ENCODE assay signal across 8 cellular contexts in genomic region chr17:42193216-42194132, GRCh38. TPM values are rescaled to one million over a fixed set of nuclear protein-coding genes. Genes with fewer than 3 reads are reported as not detected.
A peak's percentile ranks its signal among the peaks of the same experiment; 100 is the strongest.
DNase-seq lines count a peak whose midpoint lies in the region; ATAC-seq and TF ChIP-seq lines count a peak whose summit lies in the region.

No MANE protein-coding gene starts in this region.

- H3K4me3 ChIP-seq in GM08714 (ENCODE audit: low read length): peak overlapping the region; percentile 60
- H3K4me3 ChIP-seq in SJSA1: peak overlapping the region; percentile 59
- peak overlapping the region; percentile 79 to 91 (median 84) for H3K4me3 ChIP-seq in fibroblast of lung (replicated peaks in 1 of 4; ENCODE audit: control extremely low read depth in 1 of 4, insufficient read depth in 1 of 4, low read depth in 3 of 4, low read length in 4 of 4)

- H3K27me3 ChIP-seq in SJSA1 (replicated peaks) (no peaks in the 10 kb centered on the region), fibroblast of lung (ENCODE audit: control insufficient read depth, insufficient read depth, low read length) (no peaks in the 10 kb centered on the region)

- intact Hi-C loops in sciatic nerve (cut with DNase I): no loop called here

- no peak for DNase-seq in SJSA1 (ENCODE audit: low read depth in 1 of 2, low spot score in 2 of 2)
- no peak for DNase-seq in fibroblast of lung (ENCODE audit: low read depth in 2 of 2)
- DNase-seq in sciatic nerve (ENCODE audit: low spot score): no peak
- DNase-seq in activated effector memory CD4-positive, alpha-beta T cell treated with Interleukin-2 at 50 U/mL for 16 hours: no peak
- DNase-seq in superior temporal gyrus (ENCODE audit: extremely low spot score): no peak

- H3K79me2 ChIP-seq in fibroblast of lung (ENCODE audit: control insufficient read depth, insufficient read depth, low read length): no peaks in the 10 kb centered on the region

- peaks cover 23% of the 10 kb centered on the region for H3K4me1 ChIP-seq in SJSA1 (replicated peaks)
- H3K4me1 ChIP-seq in fibroblast of lung (ENCODE audit: control insufficient read depth, extremely low read depth, insufficient read depth, low read length): no peaks in the 10 kb centered on the region

- peak; percentile 29 for ATAC-seq in sciatic nerve
- no peak for ATAC-seq in HG03159 (IDR thresholded peaks at IDR 0.05; ENCODE audit: unreplicated experiment)
- ATAC-seq in GM18868 (IDR thresholded peaks at IDR 0.05; ENCODE audit: unreplicated experiment): no peak

- TF ChIP-seq CTCF in fibroblast of lung (conservative IDR thresholded peaks at IDR 0.05 in 1 of 2, IDR thresholded peaks at IDR 0.05 in 1 of 2; ENCODE audit: low read depth in 1 of 2, low read length in 2 of 2): no peak

- no peaks in the 10 kb centered on the region for H4K20me1 ChIP-seq in fibroblast of lung (ENCODE audit: control insufficient read depth, extremely low read depth, insufficient read depth, low read length)

- H3K27ac ChIP-seq in SJSA1 (no peak overlapping the region), fibroblast of lung (ENCODE audit: insufficient read depth, low read length) (peak overlapping the region; percentile 78)

- no peaks in the 10 kb centered on the region for H3K36me3 ChIP-seq in SJSA1
- no peaks in the 10 kb centered on the region for H3K36me3 ChIP-seq in fibroblast of lung (ENCODE audit: control insufficient read depth, insufficient read depth, low read length)

- H3K9ac ChIP-seq in fibroblast of lung (ENCODE audit: insufficient read depth, low read length): peak overlapping the region; percentile 55

- H3K9me3 ChIP-seq in SJSA1 (replicated peaks) (0 out of 2 replicates have a peak, but pooled peaks cover 3% of the 10 kb centered on the region), fibroblast of lung (ENCODE audit: control insufficient read depth, insufficient read depth, low read depth, low read length) (no peaks in the 10 kb centered on the region)

- H2AFZ ChIP-seq in fibroblast of lung (ENCODE audit: low read length): peak overlapping the region; percentile 100

- H3K4me2 ChIP-seq in fibroblast of lung (ENCODE audit: extremely low read depth, insufficient read depth, low read length): peak overlapping the region; percentile 98

RNA-seq across cellular contexts. Expression of gene GHDC, which starts 0.8 kb away (rescaled TPM):
- total RNA-seq in SJSA1 (2014; rRNA removed; shearing (Covaris generic)): 8.1 and 13.2 TPM in 2 replicates
- 20.0 and 26.6 TPM in 2 replicates for total RNA-seq in fibroblast of lung
- 6.1 and 6.7 TPM in 2 replicates for polyA plus RNA-seq in fibroblast of lung
- polyA plus RNA-seq in fibroblast of lung (2012): 10.7 and 12.0 TPM in 2 replicates
- 6.1 and 18.1 TPM in 2 replicates for polyA minus RNA-seq in fibroblast of lung (ENCODE audit: low replicate concordance)
- total RNA-seq in sciatic nerve: 22.7 TPM

RNA-seq across cellular contexts. Expression of gene HCRT, which starts 8.2 kb away (rescaled TPM):
- total RNA-seq in SJSA1 (2014; rRNA removed; shearing (Covaris generic)): not detected in 2 replicates
- total RNA-seq in fibroblast of lung (not detected in 2 replicates), sciatic nerve (not detected)
- not detected in 2 replicates for polyA plus RNA-seq in fibroblast of lung
- polyA plus RNA-seq in fibroblast of lung (2012): not detected in 2 replicates
- not detected in 2 replicates for polyA minus RNA-seq in fibroblast of lung (ENCODE audit: low replicate concordance)

RNA-seq across cellular contexts. Expression of gene KCNH4, which starts 12.5 kb away (rescaled TPM):
- not detected in 2 replicates for total RNA-seq in SJSA1 (2014; rRNA removed; shearing (Covaris generic))
- total RNA-seq in fibroblast of lung (not detected in 2 replicates), sciatic nerve (0.36 TPM)
- polyA plus RNA-seq in fibroblast of lung: 0.01 and 0.03 TPM in 2 replicates
- polyA plus RNA-seq in fibroblast of lung (2012): not detected in 2 replicates
- polyA minus RNA-seq in fibroblast of lung (ENCODE audit: low replicate concordance): not detected in 2 replicates

RNA-seq across cellular contexts. Expression of gene RAB5C, which starts 38.7 kb away (rescaled TPM):
- 50.7 and 108 TPM in 2 replicates for total RNA-seq in SJSA1 (2014; rRNA removed; shearing (Covaris generic))
- 44.7 and 65.2 TPM in 2 replicates for total RNA-seq in fibroblast of lung
- 162 and 197 TPM in 2 replicates for polyA plus RNA-seq in fibroblast of lung
- polyA plus RNA-seq in fibroblast of lung (2012): 162 and 198 TPM in 2 replicates
- 197 and 241 TPM in 2 replicates for polyA minus RNA-seq in fibroblast of lung (ENCODE audit: low replicate concordance)
- 96.1 TPM for total RNA-seq in sciatic nerve
